17 cellular contexts compared by ENCODE assay signal in genomic region chr2:9498210-9498609, GRCh38. TPM values are rescaled to one million over a fixed set of nuclear protein-coding genes. Genes with fewer than 3 reads are reported as not detected.
A peak's percentile ranks its signal among the peaks of the same experiment; 100 is the strongest.
DNase-seq lines count a peak whose midpoint lies in the region; ATAC-seq and FAIRE-seq lines count a peak whose summit lies in the region.
"Had no signal": no experiment of that assay in that cellular context is flagged by ENCODE, and none has a peak within 500 bp of the region (broad histone marks: within the 10 kb centered on the region; RNA-seq: fewer than 3 reads in every experiment).

No MANE protein-coding gene starts in this region.

- no peak overlapping the region for H3K27ac ChIP-seq in small intestine (ENCODE audit: low read depth in 1 of 2, low read length in 1 of 2)
- H3K27ac ChIP-seq: 22Rv1, parathyroid adenoma had no signal

- peaks cover 32% of the 10 kb centered on the region for H3K4me1 Mint-ChIP-seq in activated CD4-positive, alpha-beta T cell treated with anti-CD3 and anti-CD28 coated beads for 36 hours
- peaks cover 20% of the 10 kb centered on the region for H3K4me1 Mint-ChIP-seq in activated naive CD8-positive, alpha-beta T cell treated with anti-CD3 and anti-CD28 coated beads for 36 hours
- H3K4me1 Mint-ChIP-seq in stimulated activated effector memory CD8-positive, alpha-beta T cell treated with anti-CD3 and anti-CD28 coated beads, Interleukin-12 subunit alpha, Interleukin-12 subunit beta, amount 100 ng/mL, for 72 hours: peaks cover 41% of the 10 kb centered on the region

- H3K36me3 ChIP-seq in small intestine (ENCODE audit: control insufficient read depth in 2 of 2, insufficient read depth in 2 of 2, low read length in 2 of 2): peaks cover 17% of the 10 kb centered on the region in 2 donors

- no peaks in the 10 kb centered on the region for H3K27me3 ChIP-seq in small intestine (ENCODE audit: control insufficient read depth in 2 of 2, insufficient read depth in 2 of 2, low read length in 2 of 2)
- H3K27me3 ChIP-seq: esophagus squamous epithelium had no signal

- H3K27ac Mint-ChIP-seq in activated CD4-positive, alpha-beta T cell treated with anti-CD3 and anti-CD28 coated beads for 36 hours: peak overlapping the region; percentile 43
- H3K27ac Mint-ChIP-seq in activated naive CD8-positive, alpha-beta T cell treated with anti-CD3 and anti-CD28 coated beads for 36 hours: peak overlapping the region; percentile 25
- H3K27ac Mint-ChIP-seq in stimulated activated effector memory CD8-positive, alpha-beta T cell treated with anti-CD3 and anti-CD28 coated beads, Interleukin-12 subunit alpha, Interleukin-12 subunit beta, amount 100 ng/mL, for 72 hours: peak overlapping the region; percentile 48
- H3K27ac Mint-ChIP-seq: activated CD4-positive, alpha-beta T cell treated with anti-CD3 and anti-CD28 coated beads, Interleukin-2, amount 10 ng/mL, durations not matched to agents 7 days and 5 days; activated naive CD8-positive, alpha-beta T cell treated with anti-CD3 and anti-CD28 coated beads, Interleukin-2, amount 10 ng/mL, durations not matched to agents 7 days and 5 days; stimulated activated naive CD8-positive, alpha-beta T cell treated with anti-CD3 and anti-CD28 coated beads, Interleukin-15, Interleukin-2, amounts not matched to agents 100 ng/mL and 50 ng/mL, for 24 hours had no signal

- H3K4me1 ChIP-seq in small intestine (ENCODE audit: control insufficient read depth in 2 of 2, insufficient read depth in 1 of 2, low read depth in 1 of 2, low read length in 1 of 2): no peaks in the 10 kb centered on the region
- H3K4me1 ChIP-seq: parathyroid adenoma had no signal

- H3K27me3 Mint-ChIP-seq in activated CD4-positive, alpha-beta T cell treated with anti-CD3 and anti-CD28 coated beads for 36 hours: no peaks in the 10 kb centered on the region
- H3K27me3 Mint-ChIP-seq in activated naive CD8-positive, alpha-beta T cell treated with anti-CD3 and anti-CD28 coated beads for 36 hours: no peaks in the 10 kb centered on the region
- H3K27me3 Mint-ChIP-seq: activated CD4-positive, alpha-beta T cell treated with anti-CD3 and anti-CD28 coated beads, Interleukin-2, amount 10 ng/mL, durations not matched to agents 7 days and 5 days; activated naive CD8-positive, alpha-beta T cell treated with anti-CD3 and anti-CD28 coated beads, Interleukin-2, amount 10 ng/mL, durations not matched to agents 7 days and 5 days; stimulated activated naive CD8-positive, alpha-beta T cell treated with anti-CD3 and anti-CD28 coated beads, Interleukin-15, Interleukin-2, amounts not matched to agents 100 ng/mL and 50 ng/mL, for 24 hours had no signal

- H3K36me3 Mint-ChIP-seq in activated CD4-positive, alpha-beta T cell treated with anti-CD3 and anti-CD28 coated beads for 36 hours (ENCODE audit: low read depth): peaks cover 43% of the 10 kb centered on the region
- peaks cover 28% of the 10 kb centered on the region for H3K36me3 Mint-ChIP-seq in activated naive CD8-positive, alpha-beta T cell treated with anti-CD3 and anti-CD28 coated beads for 36 hours
- peaks cover 100% of the 10 kb centered on the region for H3K36me3 Mint-ChIP-seq in stimulated activated effector memory CD8-positive, alpha-beta T cell treated with anti-CD3 and anti-CD28 coated beads, Interleukin-12 subunit alpha, Interleukin-12 subunit beta, amount 100 ng/mL, for 72 hours

- H3K4me3 Mint-ChIP-seq in activated CD4-positive, alpha-beta T cell treated with anti-CD3 and anti-CD28 coated beads for 36 hours: no peak overlapping the region
- H3K4me3 Mint-ChIP-seq in activated naive CD8-positive, alpha-beta T cell treated with anti-CD3 and anti-CD28 coated beads for 36 hours: no peak overlapping the region
- no peak overlapping the region for H3K4me3 Mint-ChIP-seq in stimulated activated effector memory CD8-positive, alpha-beta T cell treated with anti-CD3 and anti-CD28 coated beads, Interleukin-12 subunit alpha, Interleukin-12 subunit beta, amount 100 ng/mL, for 72 hours
- H3K4me3 Mint-ChIP-seq: activated CD4-positive, alpha-beta T cell treated with anti-CD3 and anti-CD28 coated beads, Interleukin-2, amount 10 ng/mL, durations not matched to agents 7 days and 5 days; activated naive CD8-positive, alpha-beta T cell treated with anti-CD3 and anti-CD28 coated beads, Interleukin-2, amount 10 ng/mL, durations not matched to agents 7 days and 5 days; stimulated activated naive CD8-positive, alpha-beta T cell treated with anti-CD3 and anti-CD28 coated beads, Interleukin-15, Interleukin-2, amounts not matched to agents 100 ng/mL and 50 ng/mL, for 24 hours had no signal

- no peak for FAIRE-seq in small intestine (lab: Jason Lieb, UNC)
- FAIRE-seq: G401.6 had no signal

- no peak overlapping the region for H3K4me3 ChIP-seq in small intestine (ENCODE audit: low read depth in 1 of 2, low read length in 2 of 2)
- H3K4me3 ChIP-seq: esophagus squamous epithelium had no signal

- 73 to 95% (median 90%) methylated on average over 1 of the region's 1 CpG for WGBS in small intestine, 3 donors

- H3K9me3 Mint-ChIP-seq in activated CD4-positive, alpha-beta T cell treated with anti-CD3 and anti-CD28 coated beads for 36 hours (ENCODE audit: low read depth): no peaks in the 10 kb centered on the region
- H3K9me3 Mint-ChIP-seq in activated naive CD8-positive, alpha-beta T cell treated with anti-CD3 and anti-CD28 coated beads for 36 hours: no peaks in the 10 kb centered on the region
- no peaks in the 10 kb centered on the region for H3K9me3 Mint-ChIP-seq in stimulated activated effector memory CD8-positive, alpha-beta T cell treated with anti-CD3 and anti-CD28 coated beads, Interleukin-12 subunit alpha, Interleukin-12 subunit beta, amount 100 ng/mL, for 72 hours
- H3K9me3 Mint-ChIP-seq: activated CD4-positive, alpha-beta T cell treated with anti-CD3 and anti-CD28 coated beads, Interleukin-2, amount 10 ng/mL, durations not matched to agents 7 days and 5 days; activated naive CD8-positive, alpha-beta T cell treated with anti-CD3 and anti-CD28 coated beads, Interleukin-2, amount 10 ng/mL, durations not matched to agents 7 days and 5 days; stimulated activated naive CD8-positive, alpha-beta T cell treated with anti-CD3 and anti-CD28 coated beads, Interleukin-15, Interleukin-2, amounts not matched to agents 100 ng/mL and 50 ng/mL, for 24 hours had no signal

- CTCF ChIA-PET in activated CD4-positive, alpha-beta T cell treated with anti-CD3 and anti-CD28 coated beads for 36 hours (lab: Charles Lee): no interaction called here

- POLR2A ChIA-PET in activated CD4-positive, alpha-beta T cell treated with anti-CD3 and anti-CD28 coated beads for 36 hours (lab: Charles Lee): no interaction called here

- no peak for ATAC-seq in activated CD4-positive, alpha-beta T cell treated with anti-CD3 and anti-CD28 coated beads for 36 hours
- ATAC-seq in stimulated activated effector memory CD8-positive, alpha-beta T cell treated with anti-CD3 and anti-CD28 coated beads, Interleukin-12 subunit alpha, Interleukin-12 subunit beta, amount 100 ng/mL, for 72 hours: no peak
- no peak for ATAC-seq in HG03565 (IDR thresholded peaks at IDR 0.05; ENCODE audit: unreplicated experiment)

- intact Hi-C loops in activated CD4-positive, alpha-beta T cell treated with anti-CD3 and anti-CD28 coated beads for 36 hours (cut with DNase I, micrococcal nuclease): no loop called here

- H3K9me3 ChIP-seq in small intestine (ENCODE audit: control insufficient read depth, low read depth): no peaks in the 10 kb centered on the region
- H3K9me3 ChIP-seq: esophagus squamous epithelium had no signal

- DNase-seq in activated CD4-positive, alpha-beta T cell treated with anti-CD3 and anti-CD28 coated beads for 36 hours: no peak
- no peak for DNase-seq in activated CD4-positive, alpha-beta T cell treated with anti-CD3 and anti-CD28 coated beads, Interleukin-2, amount 50 U/mL, for 4 hours
- no peak for DNase-seq in activated naive CD8-positive, alpha-beta T cell treated with anti-CD3 and anti-CD28 coated beads for 36 hours
- DNase-seq in hepatic stellate cell (ENCODE audit: low spot score) (peak; percentile 26), small intestine (no peak)
- no peak for DNase-seq in stimulated activated effector memory CD8-positive, alpha-beta T cell treated with anti-CD3 and anti-CD28 coated beads, Interleukin-12 subunit alpha, Interleukin-12 subunit beta, amount 100 ng/mL, for 72 hours (ENCODE audit: low spot score in 2 of 2)
- no peak for DNase-seq in activated effector memory CD4-positive, alpha-beta T cell treated with anti-CD3 and anti-CD28 coated beads, Interleukin-2, amount 50 U/mL, for 16 hours
- DNase-seq: activated CD4-positive, alpha-beta T cell treated with anti-CD3 and anti-CD28 coated beads, Interleukin-2, amount 10 ng/mL, durations not matched to agents 7 days and 5 days; activated naive CD8-positive, alpha-beta T cell treated with anti-CD3 and anti-CD28 coated beads, Interleukin-2, amount 10 ng/mL, durations not matched to agents 7 days and 5 days; activated T-cell treated with anti-CD3 and anti-CD28 coated beads, Interleukin-2, amount 50 U/mL, for 1 hour; esophagus squamous epithelium; NCI-H526 had no signal

RNA-seq across cellular contexts. Expression of gene IAH1, which starts 23.9 kb away (rescaled TPM):
- total RNA-seq in activated CD4-positive, alpha-beta T cell treated with anti-CD3 and anti-CD28 coated beads for 36 hours: 10 to 100 TPM; 53.7 to 63.7 TPM
- total RNA-seq in activated naive CD8-positive, alpha-beta T cell treated with anti-CD3 and anti-CD28 coated beads for 36 hours: 10 to 100 TPM; 64.6 to 66.3 TPM
- 10 to 100 TPM; 50.5 to 79.2 (median 58.6) TPM for polyA plus RNA-seq in small intestine

RNA-seq across cellular contexts. Expression of gene ADAM17, which starts 57.4 kb away (rescaled TPM):
- 10 to 100 TPM; 20.2 to 23.1 TPM for total RNA-seq in activated CD4-positive, alpha-beta T cell treated with anti-CD3 and anti-CD28 coated beads for 36 hours
- 10 to 100 TPM; 13.4 to 14.5 TPM for total RNA-seq in activated naive CD8-positive, alpha-beta T cell treated with anti-CD3 and anti-CD28 coated beads for 36 hours
- polyA plus RNA-seq in small intestine: 1 to 10 TPM; 2.9 to 7.9 (median 3.5) TPM
